In genomic region chr3:72791132-72791531, GRCh38 we compare ENCODE assay signal across 15 cellular contexts. TPM values are rescaled to one million over a fixed set of nuclear protein-coding genes. Genes with fewer than 3 reads are reported as not detected.
DNase-seq lines count a peak whose midpoint lies in the region; ATAC-seq and TF ChIP-seq lines count a peak whose summit lies in the region.
"Had no signal": no experiment of that assay in that cellular context is flagged by ENCODE, and none has a peak within 500 bp of the region (broad histone marks: within the 10 kb centered on the region; RNA-seq: fewer than 3 reads in every experiment).

No MANE protein-coding gene starts in this region.

- BruUV-seq in A673 (replicated peaks; lab: Mats Ljungman, UMichigan) = no TSS peak

- TF ChIP-seq CTCF in A673 (conservative IDR thresholded peaks at IDR 0.05; ENCODE audit: low read depth, low read length) (no peak), endodermal cell (conservative IDR thresholded peaks at IDR 0.05) (no peak), type B pancreatic cell (conservative IDR thresholded peaks at IDR 0.05) (no peak), brain microvascular endothelial cell (IDR thresholded peaks at IDR 0.05; ENCODE audit: low read depth, low read length, missing control alignments) (no peak)

- in situ Hi-C loops in brain microvascular endothelial cell (cut with HindIII; ENCODE audit: low pct_ligation_motif_present, low sequenced_read_pairs) = no loop called here

- no peak for ATAC-seq in stimulated activated naive B cell treated with anti-CD40 and anti-IgM and Interleukin-4, amounts not matched to agents 10 μg/mL and 1 μg/mL and 100 μg/mL, for 72 hours (replicated peaks)
- ATAC-seq: lower lobe of right lung, right cardiac atrium, upper lobe of right lung had no signal

- H3K4me3 ChIP-seq in A673 (ENCODE audit: low read depth, low read length, poor library complexity, severe bottlenecking) (no peak overlapping the region), endodermal cell (ENCODE audit: low read length) (no peak overlapping the region), brain microvascular endothelial cell (ENCODE audit: low read depth, low read length) (no peak overlapping the region)
- no peak overlapping the region for H3K4me3 ChIP-seq in CD4-positive, alpha-beta memory T cell (ENCODE audit: low read length in 2 of 2)
- H3K4me3 ChIP-seq: coronary artery, lower lobe of right lung, upper lobe of right lung had no signal

- H3K9me3 ChIP-seq in A673 (ENCODE audit: low read depth, low read length, poor library complexity, severe bottlenecking) (no peaks in the 10 kb centered on the region), endodermal cell (ENCODE audit: control insufficient read depth, low read length) (no peaks in the 10 kb centered on the region)
- no peaks in the 10 kb centered on the region for H3K9me3 ChIP-seq in CD4-positive, alpha-beta memory T cell (ENCODE audit: control insufficient read depth in 1 of 2, low read length in 2 of 2)
- H3K9me3 ChIP-seq: lower lobe of right lung, upper lobe of right lung had no signal

- H3K36me3 ChIP-seq in A673 (ENCODE audit: insufficient read depth, low read length, poor library complexity, severe bottlenecking) (no peaks in the 10 kb centered on the region), endodermal cell (ENCODE audit: control insufficient read depth, insufficient read depth, low read length) (peaks cover 23% of the 10 kb centered on the region), brain microvascular endothelial cell (replicated peaks) (no peaks in the 10 kb centered on the region)
- H3K36me3 ChIP-seq in CD4-positive, alpha-beta memory T cell (ENCODE audit: insufficient read depth, low read length) = no peaks in the 10 kb centered on the region
- H3K36me3 ChIP-seq: upper lobe of right lung had no signal

- H3K4me1 ChIP-seq in A673 (ENCODE audit: insufficient read depth, low read length, poor library complexity, severe bottlenecking) (no peaks in the 10 kb centered on the region), endodermal cell (ENCODE audit: control insufficient read depth, insufficient read depth, low read length) (no peaks in the 10 kb centered on the region)
- H3K4me1 ChIP-seq in CD4-positive, alpha-beta memory T cell (ENCODE audit: insufficient read depth, low read length) = peaks cover 10% of the 10 kb centered on the region
- H3K4me1 ChIP-seq: lower lobe of right lung, upper lobe of right lung had no signal

- H3K4me3 Mint-ChIP-seq in CD4-positive, alpha-beta memory T cell = peak overlapping the region; percentile 45 to 79 (median 66)
- no peak overlapping the region for H3K4me3 Mint-ChIP-seq in endodermal cell
- no peak overlapping the region for H3K4me3 Mint-ChIP-seq in type B pancreatic cell
- no peak overlapping the region for H3K4me3 Mint-ChIP-seq in stimulated activated naive B cell treated with anti-CD40 and anti-IgM and Interleukin-4, amounts not matched to agents 10 μg/mL and 1 μg/mL and 100 μg/mL, for 72 hours
- H3K4me3 Mint-ChIP-seq: activated naive CD4-positive, alpha-beta T cell treated with anti-CD3 and anti-CD28 coated beads, Interleukin-2, amount 10 ng/mL, durations not matched to agents 7 days and 5 days; neural crest cell had no signal

- POLR2A ChIA-PET in A673 (lab: Charles Lee; ENCODE audit: low non-redundant PET) = no interaction called here
- POLR2A ChIA-PET in CD4-positive, alpha-beta memory T cell (lab: Charles Lee; ENCODE audit: partially characterized antibody) = interaction anchor here (1.0 to 1.1 kb wide), 2 partner anchors 9 to 52 kb away, joined by 3 read pairs; no protein-coding TSS in a partner anchor

- H3K27me3 ChIP-seq in A673 (replicated peaks; ENCODE audit: insufficient read depth, low read depth, low read length, poor library complexity) = no peaks in the 10 kb centered on the region
- no peaks in the 10 kb centered on the region for H3K27me3 ChIP-seq in CD4-positive, alpha-beta memory T cell (ENCODE audit: insufficient read depth, low read length)
- no peaks in the 10 kb centered on the region for H3K27me3 ChIP-seq in endodermal cell (ENCODE audit: control insufficient read depth, insufficient read depth, low read length, poor library complexity, severe bottlenecking)
- no peaks in the 10 kb centered on the region for H3K27me3 ChIP-seq in brain microvascular endothelial cell (replicated peaks)
- H3K27me3 ChIP-seq: upper lobe of right lung had no signal

- intact Hi-C loops in A673 (cut with micrococcal nuclease; ENCODE audit: unreplicated experiment) = no loop called here
- intact Hi-C loops in CD4-positive, alpha-beta memory T cell (cut with micrococcal nuclease) = loop anchor here (5.0 kb wide), 1 partner anchor 34 kb away; no protein-coding TSS in a partner anchor

- WGBS in endodermal cell (ENCODE audit: insufficient coverage in 1 of 2, insufficient read length in 1 of 2), 2 experiments = 80 to 90% methylated on average over 1 of the region's 1 CpG

- DNase-seq in A673 (ENCODE audit: low spot score) = peak; percentile 18
- peak in 2 of 5 donors; percentile 0 to 4 for DNase-seq in CD4-positive, alpha-beta memory T cell
- DNase-seq in NCI-H2171 treated with DMSO at 0.1 percent for 48 hours (lab: John Stamatoyannopoulos, UW) = peak; percentile 74
- no peak for DNase-seq in endodermal cell
- DNase-seq in type B pancreatic cell (ENCODE audit: extremely low spot score, unreplicated experiment) = no peak
- no peak for DNase-seq in stimulated activated naive B cell treated with anti-CD40 and anti-IgM and Interleukin-4, amounts not matched to agents 10 μg/mL and 1 μg/mL and 100 μg/mL, for 72 hours
- DNase-seq in brain microvascular endothelial cell = no peak
- DNase-seq: activated naive CD4-positive, alpha-beta T cell treated with anti-CD3 and anti-CD28 coated beads, Interleukin-2, amount 10 ng/mL, durations not matched to agents 7 days and 5 days; C1 segment of cervical spinal cord; lower lobe of right lung; right cardiac atrium; stimulated activated CD4-positive, alpha-beta T cell treated with anti-CD3 and anti-CD28 coated beads, Interleukin-4, amount 100 ng/mL, for 1 hour; upper lobe of right lung had no signal

- no peak overlapping the region for H3K9ac ChIP-seq in endodermal cell (ENCODE audit: extremely low read depth, low read length, poor library complexity, severe bottlenecking)

- CTCF ChIA-PET in A673 (lab: Charles Lee) = no interaction called here
- CTCF ChIA-PET in CD4-positive, alpha-beta memory T cell (lab: Charles Lee; ENCODE audit: partially characterized antibody) = interaction anchor here (0.8 to 2.4 kb wide), 4 partner anchors 31 to 125 kb away, joined by 3 to 13 read pairs (median 5); partner anchors contain the start of gene SHQ1

- no peak overlapping the region for H3K27ac ChIP-seq in A673 (ENCODE audit: low read depth, low read length, poor library complexity, severe bottlenecking)
- no peak overlapping the region for H3K27ac ChIP-seq in CD4-positive, alpha-beta memory T cell (ENCODE audit: low read depth, low read length)
- H3K27ac ChIP-seq in endodermal cell (ENCODE audit: low read depth, low read length) = no peak overlapping the region
- H3K27ac ChIP-seq in brain microvascular endothelial cell = no peak overlapping the region
- H3K27ac ChIP-seq: coronary artery, lower lobe of right lung, upper lobe of right lung had no signal

- H3K27ac Mint-ChIP-seq in CD4-positive, alpha-beta memory T cell = peak overlapping the region in 3 of 7 donors; percentile 54 to 89 (median 85)
- peak overlapping the region; percentile 70 for H3K27ac Mint-ChIP-seq in endodermal cell
- no peak overlapping the region for H3K27ac Mint-ChIP-seq in type B pancreatic cell
- no peak overlapping the region for H3K27ac Mint-ChIP-seq in stimulated activated naive B cell treated with anti-CD40 and anti-IgM and Interleukin-4, amounts not matched to agents 10 μg/mL and 1 μg/mL and 100 μg/mL, for 72 hours

- H3K9me3 Mint-ChIP-seq in CD4-positive, alpha-beta memory T cell = no peaks in the 10 kb centered on the region
- H3K9me3 Mint-ChIP-seq in endodermal cell (peaks cover 16% of the 10 kb centered on the region), type B pancreatic cell (no peaks in the 10 kb centered on the region)
- no peaks in the 10 kb centered on the region for H3K9me3 Mint-ChIP-seq in stimulated activated naive B cell treated with anti-CD40 and anti-IgM and Interleukin-4, amounts not matched to agents 10 μg/mL and 1 μg/mL and 100 μg/mL, for 72 hours
- H3K9me3 Mint-ChIP-seq: activated naive CD4-positive, alpha-beta T cell treated with anti-CD3 and anti-CD28 coated beads, Interleukin-2, amount 10 ng/mL, durations not matched to agents 7 days and 5 days had no signal

- H3K36me3 Mint-ChIP-seq in CD4-positive, alpha-beta memory T cell = peaks cover 13 to 28% of the 10 kb centered on the region in 2 donors
- H3K36me3 Mint-ChIP-seq in endodermal cell (ENCODE audit: low read depth) (peaks cover 34% of the 10 kb centered on the region), type B pancreatic cell (peaks cover 21% of the 10 kb centered on the region)
- H3K36me3 Mint-ChIP-seq in stimulated activated naive B cell treated with anti-CD40 and anti-IgM and Interleukin-4, amounts not matched to agents 10 μg/mL and 1 μg/mL and 100 μg/mL, for 72 hours = peaks cover 31 to 52% of the 10 kb centered on the region in 2 donors

- peaks cover 12 to 17% (median 12%) of the 10 kb centered on the region in 4 donors for H3K4me1 Mint-ChIP-seq in CD4-positive, alpha-beta memory T cell
- peaks cover 8% of the 10 kb centered on the region for H3K4me1 Mint-ChIP-seq in endodermal cell
- H3K4me1 Mint-ChIP-seq in type B pancreatic cell (ENCODE audit: unreplicated experiment) = peaks cover 4% of the 10 kb centered on the region
- peaks cover 2 to 6% of the 10 kb centered on the region in 2 donors for H3K4me1 Mint-ChIP-seq in stimulated activated naive B cell treated with anti-CD40 and anti-IgM and Interleukin-4, amounts not matched to agents 10 μg/mL and 1 μg/mL and 100 μg/mL, for 72 hours
- H3K4me1 Mint-ChIP-seq: neural crest cell had no signal

- no peaks in the 10 kb centered on the region for H3K27me3 Mint-ChIP-seq in CD4-positive, alpha-beta memory T cell
- no peaks in the 10 kb centered on the region for H3K27me3 Mint-ChIP-seq in endodermal cell (ENCODE audit: insufficient read depth)
- H3K27me3 Mint-ChIP-seq in type B pancreatic cell = no peaks in the 10 kb centered on the region
- H3K27me3 Mint-ChIP-seq in stimulated activated naive B cell treated with anti-CD40 and anti-IgM and Interleukin-4, amounts not matched to agents 10 μg/mL and 1 μg/mL and 100 μg/mL, for 72 hours = no peaks in the 10 kb centered on the region
- H3K27me3 Mint-ChIP-seq: activated naive CD4-positive, alpha-beta T cell treated with anti-CD3 and anti-CD28 coated beads, Interleukin-2, amount 10 ng/mL, durations not matched to agents 7 days and 5 days had no signal

RNA-seq across cellular contexts. Expression of gene SHQ1, which starts 57.1 kb away (rescaled TPM):
- total RNA-seq in A673 (2021) (21.1 and 24.3 TPM in 2 replicates), endodermal cell (10 to 100 TPM; 28.2 to 28.4 TPM), type B pancreatic cell (ENCODE audit: low replicate concordance) (22.9 and 23.7 TPM in 2 replicates)
- 10 to 100 TPM; 28.7 to 31.2 TPM for total RNA-seq in CD4-positive, alpha-beta memory T cell
- 10 to 100 TPM in 1 of 2 donors, 1 to 10 TPM in 1; 6.6 to 23.4 TPM for polyA plus RNA-seq in CD4-positive, alpha-beta memory T cell
- polyA plus RNA-seq in endodermal cell (2013, experiment 1 of 2) = 14.9 TPM
- polyA plus RNA-seq in endodermal cell (2013, experiment 2 of 2) = 15.0 TPM

Comparison
In these comparisons a context has a peak if more than half of its experiments do, and no peak if none do; other contexts are left out.
1. DNase-seq: peak in A673 (single experiment) and NCI-H2171 treated with DMSO at 0.1 percent for 48 hours (single experiment); none in endodermal cell (single experiment), type B pancreatic cell (single experiment), stimulated activated naive B cell treated with anti-CD40 and anti-IgM and Interleukin-4, amounts not matched to agents 10 μg/mL and 1 μg/mL and 100 μg/mL, for 72 hours (single experiment) and brain microvascular endothelial cell (single experiment).
2. H3K4me3 Mint-ChIP-seq: peak in CD4-positive, alpha-beta memory T cell (8 of 8); none in endodermal cell (single experiment), type B pancreatic cell (single experiment) and stimulated activated naive B cell treated with anti-CD40 and anti-IgM and Interleukin-4, amounts not matched to agents 10 μg/mL and 1 μg/mL and 100 μg/mL, for 72 hours (0 of 2).